In the genomic region with DNA sequence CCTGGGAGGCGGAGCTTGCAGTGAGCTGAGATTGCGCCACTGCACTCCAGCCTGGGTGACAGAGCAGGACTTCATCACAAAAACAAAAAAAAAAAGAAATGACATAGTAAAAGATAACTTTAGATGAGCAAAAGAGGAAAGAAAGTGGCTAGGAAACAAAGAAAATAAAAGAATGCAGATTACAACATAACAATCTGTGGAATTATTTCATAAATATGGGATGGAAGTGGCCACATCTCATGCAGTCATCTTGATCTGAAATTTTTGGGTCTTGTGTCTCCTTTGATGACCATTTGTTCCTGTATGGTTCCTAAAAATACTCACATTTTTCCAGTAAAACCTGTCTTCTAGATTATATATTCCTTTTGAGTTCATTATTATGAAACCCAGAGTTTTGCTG, we compare ENCODE assay signal across 21 cellular contexts.
"Had no signal": no experiment of that assay in that cellular context is flagged by ENCODE, and none has a peak within 500 bp of the region (broad histone marks: within the 10 kb centered on the region; RNA-seq: fewer than 3 reads in every experiment).

No MANE protein-coding gene starts in this region.

- H3K27ac ChIP-seq: HL-60, Peyer's patch, SJCRH30 had no signal

- H3K36me3 ChIP-seq: Peyer's patch, SJCRH30 had no signal

- H3K9me3 ChIP-seq: Peyer's patch had no signal

- H3K27me3 ChIP-seq: Peyer's patch, SJCRH30 had no signal

- ATAC-seq: Right ventricle myocardium inferior, SK-N-SH treated with all-trans-retinoic acid at 6 μM for 48 hours had no signal

- H3K4me3 ChIP-seq: Peyer's patch, SJCRH30 had no signal

- DNase-seq: KBM-7, MV-4-11, NCI-H1048, NCI-H1105, NCI-H1417, NCI-H1436 treated with DMSO at 0.1 percent for 48 hours, NCI-H1694, NCI-H187 treated with DMSO at 0.1 percent for 48 hours, NCI-H2029 treated with DMSO at 0.1 percent for 48 hours, NCI-H2227 treated with DMSO at 0.1 percent for 48 hours, NCI-H446, NCI-H510A, NCI-H524 treated with DMSO at 0.1 percent for 48 hours, NCI-H69, NCI-H774, Peyer's patch, SHP77 treated with DMSO at 0.1 percent for 48 hours, SJCRH30 had no signal

- H3K4me1 ChIP-seq: SJCRH30 had no signal
